ENCODE assay signal across 8 cellular contexts in the genomic region with DNA sequence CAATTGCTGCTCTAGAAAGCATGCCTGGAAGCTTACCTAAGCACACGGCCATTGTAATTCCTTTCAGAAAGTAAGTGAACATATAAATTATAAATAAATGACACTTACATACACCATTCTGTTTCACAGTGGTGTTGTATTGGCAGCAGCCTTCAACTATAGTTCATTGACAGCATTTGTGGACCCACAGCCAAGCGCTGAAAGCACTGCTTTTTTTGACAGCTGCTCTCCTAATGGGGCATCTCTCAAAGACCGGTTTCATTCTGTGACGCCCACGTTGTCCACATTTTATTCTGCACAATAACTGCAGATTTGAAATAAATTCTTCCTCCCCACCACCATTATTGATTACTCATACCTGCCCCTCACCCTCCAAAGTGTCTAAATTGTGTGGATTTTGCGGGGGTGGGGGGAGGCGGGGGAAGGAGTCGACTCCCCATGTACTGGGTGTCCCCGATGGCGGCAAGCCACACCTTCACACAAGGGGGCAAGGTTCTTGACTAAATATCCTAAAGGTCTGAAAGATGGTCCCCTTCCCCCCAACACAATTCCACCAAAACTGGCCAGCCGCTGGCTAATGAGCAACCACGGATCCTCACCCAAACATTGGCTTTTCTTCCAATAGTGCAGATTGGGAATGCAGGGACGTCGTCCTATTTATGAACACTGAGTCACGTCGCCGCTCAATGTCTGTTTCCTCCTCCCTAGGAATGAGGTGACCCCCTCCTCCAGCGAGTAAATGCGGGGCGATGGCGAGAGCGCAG. TPM values are rescaled to one million over a fixed set of nuclear protein-coding genes. Genes with fewer than 3 reads are reported as not detected.
A peak's percentile ranks its signal among the peaks of the same experiment; 100 is the strongest.
DNase-seq lines count a peak whose midpoint lies in the region; ATAC-seq, FAIRE-seq and TF ChIP-seq lines count a peak whose summit lies in the region.

No MANE protein-coding gene starts in this region.

- H3K27me3 Mint-ChIP-seq in nephron (ENCODE audit: low read depth): peaks cover 32% of the 10 kb centered on the region

- H3K9me3 ChIP-seq in H1 (ENCODE audit: insufficient read depth in 2 of 2, low read depth in 1 of 2, low read length in 1 of 2): no peaks in the 10 kb centered on the region

- no peak overlapping the region for H3K14ac ChIP-seq in H1 (ENCODE audit: insufficient read length)

- H3K4me1 ChIP-seq in H1 (replicated peaks in 1 of 4; ENCODE audit: control insufficient read depth in 3 of 4, insufficient read depth in 4 of 4, low read length in 3 of 4): peaks cover 0 to 6% (median 2%) of the 10 kb centered on the region in 4 experiments; a peak in 3 of 7 replicates

- no peak overlapping the region for H2BK12ac ChIP-seq in H1 (ENCODE audit: low read depth, low read length)

- no peak overlapping the region; the same call in 1 of the 2 replicates for H4K8ac ChIP-seq in H1 (ENCODE audit: extremely low read depth, insufficient read depth, low read length)

- no peak overlapping the region for H3K23ac ChIP-seq in H1 (ENCODE audit: insufficient read length)

- peak overlapping the region; percentile 46; the same call in 1 of the 2 replicates for H2AFZ ChIP-seq in H1 (ENCODE audit: low read length)

- no peak overlapping the region for H2BK5ac ChIP-seq in H1 (ENCODE audit: low read depth, low read length)

- TF ChIP-seq POLR2A in GM12891 (IDR thresholded peaks at IDR 0.05; ENCODE audit: low read depth, low read length) (no peak), H1 (IDR thresholded peaks at IDR 0.05; ENCODE audit: control extremely low read depth in 1 of 2, low read depth in 2 of 2, low read length in 2 of 2) (no peak)

- H3K23me2 ChIP-seq in H1 (ENCODE audit: low read depth, low read length): peaks cover 7% of the 10 kb centered on the region; the same call in 1 of the 2 replicates

- TF ChIP-seq RAD21 in H1 (IDR thresholded peaks at IDR 0.05 in 1 of 2, conservative IDR thresholded peaks at IDR 0.05 in 1 of 2; ENCODE audit: low read depth in 2 of 2, low read length in 2 of 2): no peak

- H3K79me2 ChIP-seq in H1 (ENCODE audit: control insufficient read depth in 1 of 2, insufficient read depth in 2 of 2, low read length in 2 of 2): no peaks in the 10 kb centered on the region

- H3K4me3 ChIP-seq in H1 (ENCODE audit: extremely low read depth in 1 of 4, insufficient read depth in 2 of 4, low read depth in 3 of 4, low read length in 4 of 4): peak overlapping the region; percentile 43 to 69 (median 54)

- H3K18ac ChIP-seq in H1 (ENCODE audit: extremely low read depth, low read length): no peak overlapping the region

- no peak overlapping the region for H2BK20ac ChIP-seq in H1 (ENCODE audit: low read length)

- TF ChIP-seq CTCF in RWPE1 (conservative IDR thresholded peaks at IDR 0.05; ENCODE audit: low read depth): no peak
- no peak for TF ChIP-seq CTCF in H1 (IDR thresholded peaks at IDR 0.05; ENCODE audit: control extremely low read depth in 1 of 3, insufficient read depth in 1 of 3, low read depth in 1 of 3, low read length in 3 of 3)
- no peak for TF ChIP-seq CTCF in nephron (IDR thresholded peaks at IDR 0.05; ENCODE audit: unreplicated experiment in 3 of 3)

- TF ChIP-seq EP300 in H1 (IDR thresholded peaks at IDR 0.05; ENCODE audit: borderline replicate concordance in 1 of 2, low read depth in 2 of 2, low read length in 2 of 2): no peak

- peaks cover 0 to 1% of the 10 kb centered on the region in 2 experiments for H4K20me1 ChIP-seq in H1 (replicated peaks in 1 of 2; ENCODE audit: control insufficient read depth in 1 of 2, insufficient read depth in 2 of 2, low read length in 2 of 2)

- no peak overlapping the region for H4K5ac ChIP-seq in H1 (ENCODE audit: insufficient read length, low read depth, low read length)

- FAIRE-seq in GM12891 (lab: Jason Lieb, UNC) (peak; percentile 26), H1 (lab: Jason Lieb, UNC) (no peak)

- no peak overlapping the region for H2AK5ac ChIP-seq in H1 (ENCODE audit: low read depth, low read length)

- H3K9ac ChIP-seq in H1 (replicated peaks in 1 of 4; ENCODE audit: extremely low read depth in 1 of 4, low read depth in 3 of 4, low read length in 3 of 4): no peak overlapping the region

- ATAC-seq in HG03139 (IDR thresholded peaks at IDR 0.05; ENCODE audit: unreplicated experiment): no peak

- CTCF ChIA-PET in RWPE1 (lab: Yijun Ruan, JAX): interaction anchor here (0.5 to 1.5 kb wide), 2 partner anchors 9 to 11 kb away, joined by 3 read pairs; no protein-coding TSS in a partner anchor
- CTCF ChIA-PET in H1 (lab: Charles Lee; ENCODE audit: partially characterized antibody): interaction anchor here (0.9 to 5.3 kb wide), 4 partner anchors 12 to 107 kb away, joined by 3 to 32 read pairs (median 16); no protein-coding TSS in a partner anchor

- no peaks in the 10 kb centered on the region for H3K36me3 Mint-ChIP-seq in nephron (ENCODE audit: low read depth)

- H2BK120ac ChIP-seq in H1 (replicated peaks; ENCODE audit: low read depth, low read length): no peak overlapping the region

- DNase-seq in GM12891 (ENCODE audit: insufficient read length, low spot score): no peak
- peak; percentile 30 for DNase-seq in RWPE1 (ENCODE audit: low spot score)
- no peak for DNase-seq in H1 (ENCODE audit: low read depth in 1 of 2, low spot score in 2 of 2)
- DNase-seq in SK-N-DZ (ENCODE audit: low spot score): no peak
- no peak for DNase-seq in NCI-H510A (lab: John Stamatoyannopoulos, UW)
- no peak for DNase-seq in SIG-M5 (lab: John Stamatoyannopoulos, UW)

- H4K91ac ChIP-seq in H1 (replicated peaks; ENCODE audit: insufficient read length, low read length): no peak overlapping the region

- H2BK15ac ChIP-seq in H1 (ENCODE audit: low read length): no peak overlapping the region

- 28% methylated on average over 21 of the region's 22 CpGs; no CpG with 5 or more reads in 1 of the 2 experiments for WGBS in H1 (ENCODE audit: extremely low coverage in 1 of 2, insufficient coverage in 1 of 2, insufficient read length in 1 of 2, insufficient replicate concordance in 2 of 2, low coverage in 1 of 2, low lambda C conversion rate in 2 of 2, missing lambda C conversion rate in 1 of 2), 2 experiments

- H3K27ac Mint-ChIP-seq in nephron: no peak overlapping the region

- H3K27me3 ChIP-seq in H1 (replicated peaks in 1 of 4; ENCODE audit: control insufficient read depth in 3 of 4, extremely low read depth in 1 of 4, insufficient read depth in 3 of 4, low read length in 3 of 4): peaks cover 7 to 23% (median 16%) of the 10 kb centered on the region in 4 experiments

- no peaks in the 10 kb centered on the region for H3K79me1 ChIP-seq in H1 (ENCODE audit: low read depth, low read length)

- H3K4me1 Mint-ChIP-seq in nephron: peaks cover 14% of the 10 kb centered on the region

- H3K4me2 ChIP-seq in H1 (ENCODE audit: insufficient read depth in 1 of 2, low read depth in 2 of 2, low read length in 2 of 2): peak overlapping the region; percentile 85 to 90

- POLR2A ChIA-PET in RWPE1 (lab: Yijun Ruan, JAX; ENCODE audit: low non-redundant PET) (no interaction called here), H1 (lab: Charles Lee; ENCODE audit: partially characterized antibody) (interaction anchor here (1.2 kb wide), 1 partner anchor 9 kb away, joined by 3 read pairs; no protein-coding TSS in a partner anchor)

- H3K27ac ChIP-seq in RWPE1 (no peak overlapping the region; the same call in 1 of the 2 replicates), H1 (ENCODE audit: low read depth, low read length) (no peak overlapping the region)

- H3K4me3 Mint-ChIP-seq in nephron: peak overlapping the region; percentile 82 to 93 (median 88)

- H3K36me3 ChIP-seq in H1 (ENCODE audit: control insufficient read depth in 2 of 4, insufficient read depth in 4 of 4, low read length in 3 of 4): no peaks in the 10 kb centered on the region

- H3K9me3 Mint-ChIP-seq in nephron: no peaks in the 10 kb centered on the region

- no peak overlapping the region for H3K56ac ChIP-seq in H1 (replicated peaks; ENCODE audit: insufficient read length, low read depth, low read length)

- no peak overlapping the region for H3K4ac ChIP-seq in H1 (replicated peaks; ENCODE audit: insufficient read length, low read depth, low read length)

TF ChIP-seq in GM12891, 5 proteins besides CTCF, POLR2A, EP300 and RAD21 (continues in another document):
- TF ChIP-seq PAX5 (IDR thresholded peaks at IDR 0.05; ENCODE audit: insufficient read depth, low read length, severe bottlenecking): no peak
- no peak for TF ChIP-seq SPI1 (IDR thresholded peaks at IDR 0.05; ENCODE audit: low read depth, low read length)
- no peak for TF ChIP-seq POU2F2 (IDR thresholded peaks at IDR 0.05; ENCODE audit: low read depth, low read length)

TF ChIP-seq in H1, 55 proteins besides CTCF, POLR2A, EP300 and RAD21:
- TF ChIP-seq SUZ12 (IDR thresholded peaks at IDR 0.05; ENCODE audit: low read length) (peak; percentile 59; the same call in 1 of the 2 replicates), EZH2 (IDR thresholded peaks at IDR 0.05; ENCODE audit: low read depth, low read length, severe bottlenecking) (peak; percentile 66), HDAC2 (IDR thresholded peaks at IDR 0.05; ENCODE audit: borderline replicate concordance in 1 of 2, low read depth in 2 of 2, low read length in 2 of 2) (no peak)

RNA-seq across cellular contexts. Expression of a gene that starts 1.1 kb away (rescaled TPM):
- 4.3 TPM for polyA plus RNA-seq in GM12891 (2012; ENCODE audit: low read depth, missing spikeins)
- total RNA-seq in H1 (2021; fragmentation: NEBNext Ultra II Directional; extraction: Animal tissue kit (Norgen Biotek cat#: 25700)): 5.5 and 6.4 TPM in 2 replicates
- 1.7 and 1.8 TPM in 2 replicates for polyA plus RNA-seq in H1 (2011; rRNA removed)
- polyA plus RNA-seq in H1 (2011; cell fraction: cytosol; rRNA removed): 2.8 TPM
- 1.5 TPM for polyA plus RNA-seq in H1 (2011; cell fraction: nucleus; rRNA removed)
- polyA plus RNA-seq in H1 (2012, experiment 1 of 2): 3.3 to 5.0 TPM (median 4.3 TPM) in 4 replicates
- polyA plus RNA-seq in H1 (2012, experiment 2 of 2): 1.3 TPM
- 4.2 TPM for polyA plus RNA-seq in H1 (2013, experiment 1 of 2)
- polyA plus RNA-seq in H1 (2013, experiment 2 of 2): 3.8 TPM
- polyA minus RNA-seq in H1 (2011; rRNA and poly(A)+ RNA removed): 1.9 and 3.7 TPM in 2 replicates
- 2.5 TPM for polyA minus RNA-seq in H1 (2011; cell fraction: cytosol; rRNA and poly(A)+ RNA removed)
- 3.8 TPM for polyA minus RNA-seq in H1 (2011; cell fraction: nucleus; rRNA and poly(A)+ RNA removed)
- polyA plus RNA-seq in SK-N-DZ (2014; cell fraction: cytosol; rRNA removed): 10.9 and 14.7 TPM in 2 replicates
- polyA plus RNA-seq in SK-N-DZ (2014; cell fraction: nucleus; rRNA removed): 4.6 and 5.6 TPM in 2 replicates

RNA-seq across cellular contexts. Expression of a gene that starts 54.9 kb away (rescaled TPM):
- 18.6 TPM for polyA plus RNA-seq in GM12891 (2012; ENCODE audit: low read depth, missing spikeins)
- total RNA-seq in H1 (2021; fragmentation: NEBNext Ultra II Directional; extraction: Animal tissue kit (Norgen Biotek cat#: 25700)): 1.3 and 1.6 TPM in 2 replicates
- 0.30 and 0.42 TPM in 2 replicates for polyA plus RNA-seq in H1 (2011; rRNA removed)
- polyA plus RNA-seq in H1 (2011; cell fraction: cytosol; rRNA removed): 0.37 TPM
- 0.21 TPM for polyA plus RNA-seq in H1 (2011; cell fraction: nucleus; rRNA removed)
- 1.5 to 2.1 TPM (median 1.9 TPM) in 4 replicates for polyA plus RNA-seq in H1 (2012, experiment 1 of 2)
- 0.68 TPM for polyA plus RNA-seq in H1 (2012, experiment 2 of 2)
- 0.91 TPM for polyA plus RNA-seq in H1 (2013, experiment 1 of 2)
- polyA plus RNA-seq in H1 (2013, experiment 2 of 2): 1.0 TPM
- 0.19 and 0.29 TPM in 2 replicates for polyA minus RNA-seq in H1 (2011; rRNA and poly(A)+ RNA removed)
- 0.37 TPM for polyA minus RNA-seq in H1 (2011; cell fraction: cytosol; rRNA and poly(A)+ RNA removed)
- 0.20 TPM for polyA minus RNA-seq in H1 (2011; cell fraction: nucleus; rRNA and poly(A)+ RNA removed)
- not detected in 2 replicates for polyA plus RNA-seq in SK-N-DZ (2014; cell fraction: cytosol; rRNA removed)
- not detected in 2 replicates for polyA plus RNA-seq in SK-N-DZ (2014; cell fraction: nucleus; rRNA removed)
